12 cellular contexts compared by ENCODE assay signal in the genomic region with DNA sequence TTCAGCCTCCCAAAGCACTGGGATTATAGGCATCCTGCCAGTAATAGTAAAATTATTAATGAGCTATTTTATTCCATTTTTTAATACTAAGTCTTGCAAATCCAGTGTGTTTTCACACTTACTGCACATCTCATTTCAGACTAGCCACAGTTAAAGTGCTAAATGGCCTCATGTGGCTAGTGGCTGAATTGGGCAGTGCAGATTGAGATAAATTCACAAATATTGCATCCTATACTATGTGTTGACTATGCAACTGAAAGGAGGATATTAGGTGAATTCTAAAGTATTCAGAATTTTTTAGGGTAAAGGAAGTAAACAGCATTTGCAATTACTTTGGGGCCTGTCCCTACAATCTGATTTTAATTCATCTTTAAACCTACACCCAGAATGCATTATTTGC. TPM values are rescaled to one million over a fixed set of nuclear protein-coding genes. Genes with fewer than 3 reads are reported as not detected.
DNase-seq lines count a peak whose midpoint lies in the region; ATAC-seq and TF ChIP-seq lines count a peak whose summit lies in the region.
"Had no signal": no experiment of that assay in that cellular context is flagged by ENCODE, and none has a peak within 500 bp of the region (broad histone marks: within the 10 kb centered on the region; RNA-seq: fewer than 3 reads in every experiment).

No MANE protein-coding gene starts in this region.

- H3K27me3 ChIP-seq in DOHH2 (ENCODE audit: control insufficient read depth, low read length) (no peaks in the 10 kb centered on the region), sigmoid colon (no peaks in the 10 kb centered on the region)
- H3K27me3 ChIP-seq: testis had no signal

- intact Hi-C loops in activated T-helper 2 cell treated with anti-CD3 and anti-CD28 coated beads, Interferon-gamma antibody, Interleukin-2, Interleukin-4, amounts not matched to agents 10 μg/mL and 5 μg/mL and 100 μg/mL, durations not matched to agents 14 hours and 24 hours and 36 hours (cut with micrococcal nuclease), result loop anchor here (2.0 to 10.0 kb wide), 2 partner anchors 19 to 1887 kb away; no protein-coding TSS in a partner anchor
- intact Hi-C loops in sigmoid colon (cut with DNase I), result no loop called here

- H3K27ac Mint-ChIP-seq in activated T-helper 2 cell treated with anti-CD3 and anti-CD28 coated beads, Interferon-gamma antibody, Interleukin-2, Interleukin-4, amounts not matched to agents 10 μg/mL and 5 μg/mL and 100 μg/mL, durations not matched to agents 14 hours and 24 hours and 36 hours, result peak overlapping the region; percentile 92

- ATAC-seq in GM19372 (IDR thresholded peaks at IDR 0.05; ENCODE audit: low read depth, unreplicated experiment) (peak; percentile 46), HG03097 (IDR thresholded peaks at IDR 0.05; ENCODE audit: low FRiP score, unreplicated experiment) (peak; percentile 30), HG02610 (IDR thresholded peaks at IDR 0.05; ENCODE audit: unreplicated experiment) (no peak)
- ATAC-seq: PC-3 had no signal

- H3K4me3 ChIP-seq in DOHH2 (ENCODE audit: low read length) (peak overlapping the region; percentile 66), sigmoid colon (no peak overlapping the region)
- H3K4me3 ChIP-seq: skin epidermis, testis had no signal

- H3K4me2 ChIP-seq in DOHH2 (ENCODE audit: low read length), result peak overlapping the region; percentile 80

- H3K27me3 Mint-ChIP-seq in activated T-helper 2 cell treated with anti-CD3 and anti-CD28 coated beads, Interferon-gamma antibody, Interleukin-2, Interleukin-4, amounts not matched to agents 10 μg/mL and 5 μg/mL and 100 μg/mL, durations not matched to agents 14 hours and 24 hours and 36 hours (ENCODE audit: low read depth), result no peaks in the 10 kb centered on the region

- H3K79me2 ChIP-seq in DOHH2 (ENCODE audit: control insufficient read depth, low read length), result peaks cover 97% of the 10 kb centered on the region

- peaks cover 67% of the 10 kb centered on the region for H3K36me3 Mint-ChIP-seq in activated T-helper 2 cell treated with anti-CD3 and anti-CD28 coated beads, Interferon-gamma antibody, Interleukin-2, Interleukin-4, amounts not matched to agents 10 μg/mL and 5 μg/mL and 100 μg/mL, durations not matched to agents 14 hours and 24 hours and 36 hours (ENCODE audit: low read depth)

- no peak for TF ChIP-seq EP300 in sigmoid colon (IDR thresholded peaks at IDR 0.05)

- H3K4me3 Mint-ChIP-seq in activated T-helper 2 cell treated with anti-CD3 and anti-CD28 coated beads, Interferon-gamma antibody, Interleukin-2, Interleukin-4, amounts not matched to agents 10 μg/mL and 5 μg/mL and 100 μg/mL, durations not matched to agents 14 hours and 24 hours and 36 hours (ENCODE audit: low read depth), result peak overlapping the region; percentile 55

- no peaks in the 10 kb centered on the region for H4K20me1 ChIP-seq in DOHH2 (ENCODE audit: control insufficient read depth, insufficient read depth, low read depth, low read length)

- H3K27ac ChIP-seq in DOHH2 (ENCODE audit: low read depth, low read length) (peak overlapping the region; percentile 93), sigmoid colon (no peak overlapping the region)
- H3K27ac ChIP-seq: testis had no signal

- DNase-seq in activated T-helper 2 cell treated with anti-CD3 and anti-CD28 coated beads, Interferon-gamma antibody, Interleukin-2, Interleukin-4, amounts not matched to agents 10 μg/mL and 5 μg/mL and 100 μg/mL, durations not matched to agents 14 hours and 24 hours and 36 hours (ENCODE audit: low spot score), result no peak
- DNase-seq in sigmoid colon (no peak), SW 1271 (lab: John Stamatoyannopoulos, UW) (no peak), HuH-7 (ENCODE audit: low spot score) (no peak)
- DNase-seq: DMS79, testis had no signal

- no peaks in the 10 kb centered on the region for H3K9me2 ChIP-seq in DOHH2 (replicated peaks; ENCODE audit: control insufficient read depth, low read length)

- peaks cover 43% of the 10 kb centered on the region for H3F3A ChIP-seq in DOHH2 (ENCODE audit: control insufficient read depth, insufficient read depth)

- H3K4me1 Mint-ChIP-seq in activated T-helper 2 cell treated with anti-CD3 and anti-CD28 coated beads, Interferon-gamma antibody, Interleukin-2, Interleukin-4, amounts not matched to agents 10 μg/mL and 5 μg/mL and 100 μg/mL, durations not matched to agents 14 hours and 24 hours and 36 hours (ENCODE audit: low read depth), result peaks cover 68% of the 10 kb centered on the region

- peaks cover 88% of the 10 kb centered on the region for H3K4me1 ChIP-seq in DOHH2 (ENCODE audit: control insufficient read depth, low read length)
- no peaks in the 10 kb centered on the region for H3K4me1 ChIP-seq in sigmoid colon
- H3K4me1 ChIP-seq: testis had no signal

- TF ChIP-seq CTCF in DOHH2 (IDR thresholded peaks at IDR 0.05; ENCODE audit: low read depth, low read length, poor library complexity, severe bottlenecking), result peak; percentile 23
- TF ChIP-seq CTCF in sigmoid colon (IDR thresholded peaks at IDR 0.05), result no peak

- H3K36me3 ChIP-seq in DOHH2 (ENCODE audit: control insufficient read depth, low read length) (peaks cover 84% of the 10 kb centered on the region), sigmoid colon (no peaks in the 10 kb centered on the region)

- H3K9me3 ChIP-seq in DOHH2 (ENCODE audit: control insufficient read depth, insufficient read depth, low read length) (peaks cover 3% of the 10 kb centered on the region; the same call in 1 of the 2 replicates), sigmoid colon (no peaks in the 10 kb centered on the region)
- H3K9me3 ChIP-seq: testis had no signal

- no peak for TF ChIP-seq POLR2A in sigmoid colon (IDR thresholded peaks at IDR 0.05)

- H3K9me3 Mint-ChIP-seq in activated T-helper 2 cell treated with anti-CD3 and anti-CD28 coated beads, Interferon-gamma antibody, Interleukin-2, Interleukin-4, amounts not matched to agents 10 μg/mL and 5 μg/mL and 100 μg/mL, durations not matched to agents 14 hours and 24 hours and 36 hours, result peaks cover 6% of the 10 kb centered on the region

RNA-seq across cellular contexts. Expression of a gene that starts 10.2 kb away (rescaled TPM):
- 45.2 and 47.4 TPM in 2 replicates for total RNA-seq in activated T-helper 2 cell treated with anti-CD3 and anti-CD28 coated beads, Interferon-gamma antibody, Interleukin-2, Interleukin-4, amounts not matched to agents 10 μg/mL and 5 μg/mL and 100 μg/mL, durations not matched to agents 14 hours and 24 hours and 36 hours
- 1 to 10 TPM; 3.3 to 5.0 (median 3.8) TPM for total RNA-seq in sigmoid colon
- polyA plus RNA-seq in sigmoid colon, result 10 to 100 TPM in 1 of 3 donors, 1 to 10 TPM in 2; 1.4 to 11.4 (median 3.0) TPM
- total RNA-seq: PC-3 had no signal
